9 cellular contexts compared by ENCODE assay signal in the genomic region with DNA sequence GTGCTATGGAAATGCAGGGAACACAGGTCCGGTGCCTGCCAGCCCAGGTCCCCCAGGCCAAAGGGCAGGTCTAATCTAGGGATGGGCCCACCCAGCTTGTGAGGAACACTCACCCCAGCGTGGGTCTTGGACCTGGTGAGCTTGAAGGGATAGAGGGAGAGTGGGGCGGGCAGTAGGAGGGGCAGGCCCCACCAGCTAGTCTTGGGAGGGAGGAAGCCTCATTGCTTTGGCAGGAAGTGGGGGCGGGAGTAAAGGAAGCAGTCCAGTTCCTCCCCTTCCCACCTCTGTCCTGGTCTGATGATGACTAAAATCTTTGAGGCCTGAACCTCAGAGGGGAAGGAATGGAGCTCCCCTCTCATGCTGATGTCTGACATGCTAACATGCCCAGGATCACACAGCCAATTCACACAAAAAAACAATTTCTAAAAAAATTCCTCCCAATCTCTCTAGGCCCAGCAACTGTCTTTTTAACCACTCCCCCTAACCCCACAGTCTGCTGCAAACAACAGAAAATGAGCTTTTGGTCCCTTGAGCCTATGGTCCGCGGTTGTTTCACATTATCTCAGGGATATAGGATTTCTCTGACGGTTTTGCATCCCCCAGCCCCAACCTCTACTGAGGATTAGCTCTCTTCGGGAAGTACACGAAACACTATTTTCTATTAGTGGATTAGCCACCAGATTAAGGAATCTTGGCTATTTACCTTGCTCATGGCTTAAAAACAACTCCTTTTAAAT. TPM values are rescaled to one million over a fixed set of nuclear protein-coding genes. Genes with fewer than 3 reads are reported as not detected.
DNase-seq lines count a peak whose midpoint lies in the region; ATAC-seq and TF ChIP-seq lines count a peak whose summit lies in the region.
"Had no signal": no experiment of that assay in that cellular context is flagged by ENCODE, and none has a peak within 500 bp of the region (broad histone marks: within the 10 kb centered on the region; RNA-seq: fewer than 3 reads in every experiment).

No MANE protein-coding gene starts in this region.

- H3K36me3 Mint-ChIP-seq in GM23338 (ENCODE audit: low read depth), result no peaks in the 10 kb centered on the region; the same call in 2 of the 3 replicates
- H3K36me3 Mint-ChIP-seq in activated CD4-positive, alpha-beta memory T cell treated with anti-CD3 and anti-CD28 coated beads, Interleukin-2, amount 10 ng/mL, durations not matched to agents 7 days and 5 days (ENCODE audit: low read depth), result no peaks in the 10 kb centered on the region

- H3K27me3 Mint-ChIP-seq in GM23338 (ENCODE audit: insufficient read depth, low read depth, poor library complexity), result peaks cover 5% of the 10 kb centered on the region
- no peaks in the 10 kb centered on the region for H3K27me3 Mint-ChIP-seq in activated CD4-positive, alpha-beta memory T cell treated with anti-CD3 and anti-CD28 coated beads, Interleukin-2, amount 10 ng/mL, durations not matched to agents 7 days and 5 days

- no peak overlapping the region for H3K27ac ChIP-seq in GM23338 (ENCODE audit: low read depth)

- H4K20me1 ChIP-seq in GM23338 (replicated peaks; ENCODE audit: insufficient read depth), result peaks cover 4% of the 10 kb centered on the region

- no peak for TF ChIP-seq CTCF in GM23338 (conservative IDR thresholded peaks at IDR 0.05; ENCODE audit: low read depth in 2 of 2)

- H3K79me2 ChIP-seq in GM23338 (replicated peaks; ENCODE audit: insufficient read depth), result no peaks in the 10 kb centered on the region

- no peak overlapping the region for H3K4me2 ChIP-seq in GM23338

- DNase-seq in AML-193 (lab: John Stamatoyannopoulos, UW), result peak; percentile 28 to 35
- DNase-seq in GM23338 (ENCODE audit: low spot score), result no peak
- DNase-seq in activated CD4-positive, alpha-beta memory T cell treated with anti-CD3 and anti-CD28 coated beads, Interleukin-2, amount 10 ng/mL, durations not matched to agents 7 days and 5 days, result no peak
- peak; percentile 45 for DNase-seq in kidney tubule cell (ENCODE audit: low spot score)
- DNase-seq in SHP77 treated with DMSO at 0.1 percent for 48 hours (lab: John Stamatoyannopoulos, UW), result no peak
- DNase-seq in NCI-H510A treated with DMSO at 0.1 percent for 48 hours (lab: John Stamatoyannopoulos, UW), result no peak
- no peak for DNase-seq in DMS79 treated with DMSO at 0.1 percent for 48 hours (lab: John Stamatoyannopoulos, UW)

- no peak overlapping the region for H3K4me3 ChIP-seq in GM23338
- H3K4me3 ChIP-seq: skin epidermis had no signal

- no peaks in the 10 kb centered on the region for H3K4me1 ChIP-seq in GM23338 (ENCODE audit: insufficient read depth)

- H3K4me1 Mint-ChIP-seq in GM23338, result peaks cover 21% of the 10 kb centered on the region; the same call in 2 of the 3 replicates
- peaks cover 23% of the 10 kb centered on the region for H3K4me1 Mint-ChIP-seq in activated CD4-positive, alpha-beta memory T cell treated with anti-CD3 and anti-CD28 coated beads, Interleukin-2, amount 10 ng/mL, durations not matched to agents 7 days and 5 days

- CTCF ChIA-PET in activated CD4-positive, alpha-beta memory T cell treated with anti-CD3 and anti-CD28 coated beads, Interleukin-2, amount 10 ng/mL, durations not matched to agents 7 days and 5 days (lab: Charles Lee), result interaction anchor here (1.0 kb wide), 1 partner anchor 86 kb away, joined by 3 read pairs; no protein-coding TSS in a partner anchor

- no peaks in the 10 kb centered on the region for H3K9me3 Mint-ChIP-seq in GM23338
- no peaks in the 10 kb centered on the region for H3K9me3 Mint-ChIP-seq in activated CD4-positive, alpha-beta memory T cell treated with anti-CD3 and anti-CD28 coated beads, Interleukin-2, amount 10 ng/mL, durations not matched to agents 7 days and 5 days

- ATAC-seq in GM23338 (no peak), GM21737 (IDR thresholded peaks at IDR 0.05; ENCODE audit: unreplicated experiment) (no peak)

- POLR2A ChIA-PET in activated CD4-positive, alpha-beta memory T cell treated with anti-CD3 and anti-CD28 coated beads, Interleukin-2, amount 10 ng/mL, durations not matched to agents 7 days and 5 days (lab: Charles Lee), result interaction anchor here (1.2 kb wide), 1 partner anchor 68 kb away, joined by 3 read pairs; no protein-coding TSS in a partner anchor

- no peak overlapping the region for H2AFZ ChIP-seq in GM23338

- H3K36me3 ChIP-seq in GM23338 (ENCODE audit: insufficient read depth), result no peaks in the 10 kb centered on the region; the same call in 1 of the 2 replicates

- no peak overlapping the region for H3K4me3 Mint-ChIP-seq in GM23338
- H3K4me3 Mint-ChIP-seq in activated CD4-positive, alpha-beta memory T cell treated with anti-CD3 and anti-CD28 coated beads, Interleukin-2, amount 10 ng/mL, durations not matched to agents 7 days and 5 days, result no peak overlapping the region

- no peaks in the 10 kb centered on the region for H3K9me2 ChIP-seq in GM23338 (ENCODE audit: insufficient read depth)

- H3K27ac Mint-ChIP-seq in GM23338, result peak overlapping the region; percentile 50; the same call in 1 of the 2 replicates
- peak overlapping the region; percentile 73 for H3K27ac Mint-ChIP-seq in activated CD4-positive, alpha-beta memory T cell treated with anti-CD3 and anti-CD28 coated beads, Interleukin-2, amount 10 ng/mL, durations not matched to agents 7 days and 5 days

- H3K27me3 ChIP-seq in GM23338 (ENCODE audit: insufficient read depth), result no peaks in the 10 kb centered on the region

- H3F3A ChIP-seq in GM23338 (replicated peaks; ENCODE audit: low read depth), result no peaks in the 10 kb centered on the region

TF ChIP-seq in GM23338, 12 proteins besides CTCF, POLR2A, EP300 and RAD21:
- no peak for TF ChIP-seq EZH2 (IDR thresholded peaks at IDR 0.05; ENCODE audit: low read depth, unreplicated experiment)
- TF ChIP-seq CREB1 (CRISPR knock-in tag; IDR thresholded peaks at IDR 0.05; ENCODE audit: low read depth), result no peak
- TF ChIP-seq, protein P1, sequence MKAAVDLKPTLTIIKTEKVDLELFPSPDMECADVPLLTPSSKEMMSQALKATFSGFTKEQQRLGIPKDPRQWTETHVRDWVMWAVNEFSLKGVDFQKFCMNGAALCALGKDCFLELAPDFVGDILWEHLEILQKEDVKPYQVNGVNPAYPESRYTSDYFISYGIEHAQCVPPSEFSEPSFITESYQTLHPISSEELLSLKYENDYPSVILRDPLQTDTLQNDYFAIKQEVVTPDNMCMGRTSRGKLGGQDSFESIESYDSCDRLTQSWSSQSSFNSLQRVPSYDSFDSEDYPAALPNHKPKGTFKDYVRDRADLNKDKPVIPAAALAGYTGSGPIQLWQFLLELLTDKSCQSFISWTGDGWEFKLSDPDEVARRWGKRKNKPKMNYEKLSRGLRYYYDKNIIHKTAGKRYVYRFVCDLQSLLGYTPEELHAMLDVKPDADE (IDR thresholded peaks at IDR 0.05), result no peak
- no peak for TF ChIP-seq STAT1 (IDR thresholded peaks at IDR 0.05; ENCODE audit: unreplicated experiment)
TF ChIP-seq in GM23338: peak in this region for 0.

RNA-seq across cellular contexts. Expression of gene DUSP7, which starts 30.7 kb away (rescaled TPM):
- total RNA-seq in GM23338 (2014; rRNA removed; shearing (Covaris generic)), result 14.7 and 15.8 TPM in 2 replicates
- 5.6 and 5.9 TPM in 2 replicates for polyA plus RNA-seq in GM23338 (2016; fragmentation: Nextera tagmentation; extraction: Ambion mirVana)
- total RNA-seq in activated CD4-positive, alpha-beta memory T cell treated with anti-CD3 and anti-CD28 coated beads, Interleukin-2, amount 10 ng/mL, durations not matched to agents 7 days and 5 days, result 10 to 100 TPM; 40.1 to 40.9 TPM

Comparison
In these comparisons a context has a peak if more than half of its experiments do, and no peak if none do; other contexts are left out.
1. DNase-seq: peak in AML-193 (2 of 2) and kidney tubule cell (single experiment); none in GM23338 (single experiment), activated CD4-positive, alpha-beta memory T cell treated with anti-CD3 and anti-CD28 coated beads, Interleukin-2, amount 10 ng/mL, durations not matched to agents 7 days and 5 days (single experiment), SHP77 treated with DMSO at 0.1 percent for 48 hours (single experiment), NCI-H510A treated with DMSO at 0.1 percent for 48 hours (single experiment) and DMS79 treated with DMSO at 0.1 percent for 48 hours (single experiment).